ENCODE assay signal across 3 cellular contexts in genomic region chr2:64133354-64133753, GRCh38.
TF ChIP-seq lines count a peak whose summit lies in the region.

No MANE protein-coding gene starts in this region.

TF ChIP-seq in SK-N-SH, 30 proteins besides CTCF, POLR2A, EP300 and RAD21 (continued from another document):
- TF ChIP-seq EZH2phosphoT487 (IDR thresholded peaks at IDR 0.05; ENCODE audit: borderline replicate concordance, low read depth), result no peak

TF ChIP-seq in SK-N-SH treated with all-trans-retinoic acid at 6 μM for 48 hours, 23 proteins besides CTCF, POLR2A, EP300 and RAD21 (continued from another document):
- TF ChIP-seq CSRNP3 (CRISPR knock-in tag; IDR thresholded peaks at IDR 0.05) (no peak), GLIS3 (CRISPR knock-in tag; IDR thresholded peaks at IDR 0.05) (no peak), OSR1 (CRISPR knock-in tag; IDR thresholded peaks at IDR 0.05) (no peak), CSDC2 (CRISPR knock-in tag; IDR thresholded peaks at IDR 0.05) (no peak), ZFP3 (CRISPR knock-in tag; IDR thresholded peaks at IDR 0.05) (no peak), TOX (CRISPR knock-in tag; IDR thresholded peaks at IDR 0.05; ENCODE audit: borderline replicate concordance) (no peak)

TF ChIP-seq in GM23338, 12 proteins besides CTCF, POLR2A, EP300 and RAD21 (continued from another document):
- no peak for TF ChIP-seq ZNF331 (CRISPR knock-in tag; IDR thresholded peaks at IDR 0.05; ENCODE audit: low read depth)
